Comparison of ENCODE assay signal across 27 cellular contexts in the genomic region with DNA sequence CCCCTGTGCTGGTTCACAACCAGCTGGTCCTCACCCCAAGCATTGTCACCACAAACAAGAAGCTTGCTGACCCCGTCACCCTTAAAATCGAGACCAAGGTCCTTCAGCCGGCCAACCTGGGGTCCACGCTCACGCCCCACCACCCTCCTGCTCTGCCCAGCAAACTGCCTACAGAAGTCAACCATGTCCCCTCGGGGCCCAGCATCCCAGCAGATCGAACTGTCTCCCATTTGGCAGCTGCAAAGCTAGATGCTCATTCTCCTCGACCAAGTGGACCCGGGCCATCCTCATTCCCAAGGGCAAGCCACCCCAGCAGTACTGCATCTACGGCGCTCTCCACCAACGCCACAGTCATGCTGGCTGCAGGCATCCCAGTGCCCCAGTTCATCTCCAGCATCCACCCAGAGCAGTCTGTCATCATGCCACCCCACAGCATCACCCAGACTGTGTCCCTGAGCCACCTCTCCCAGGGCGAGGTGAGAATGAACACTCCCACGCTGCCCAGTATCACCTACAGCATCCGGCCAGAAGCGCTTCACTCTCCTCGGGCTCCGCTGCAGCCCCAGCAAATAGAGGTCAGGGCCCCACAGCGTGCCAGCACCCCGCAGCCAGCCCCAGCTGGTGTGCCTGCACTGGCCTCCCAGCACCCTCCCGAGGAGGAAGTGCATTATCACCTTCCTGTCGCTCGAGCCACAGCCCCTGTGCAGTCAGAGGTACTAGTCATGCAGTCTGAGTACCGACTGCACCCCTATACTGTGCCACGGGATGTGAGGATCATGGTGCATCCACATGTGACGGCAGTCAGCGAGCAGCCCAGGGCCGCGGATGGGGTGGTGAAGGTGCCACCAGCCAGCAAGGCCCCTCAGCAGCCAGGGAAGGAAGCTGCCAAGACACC. TPM values are rescaled to one million over a fixed set of nuclear protein-coding genes. Genes with fewer than 3 reads are reported as not detected.
DNase-seq lines count a peak whose midpoint lies in the region; ATAC-seq and TF ChIP-seq lines count a peak whose summit lies in the region.
"Had no signal": no experiment of that assay in that cellular context is flagged by ENCODE, and none has a peak within 500 bp of the region (broad histone marks: within the 10 kb centered on the region; RNA-seq: fewer than 3 reads in every experiment).

No MANE protein-coding gene starts in this region.

- no peaks in the 10 kb centered on the region for H3K9me3 Mint-ChIP-seq in activated naive CD4-positive, alpha-beta T cell treated with anti-CD3 and anti-CD28 coated beads for 36 hours
- no peaks in the 10 kb centered on the region for H3K9me3 Mint-ChIP-seq in activated B cell treated with CpG ODN at 0.5 μM for 24 hours
- H3K9me3 Mint-ChIP-seq in CD4-positive, alpha-beta T cell: no peaks in the 10 kb centered on the region
- H3K9me3 Mint-ChIP-seq: immature natural killer cell; stimulated activated naive CD8-positive, alpha-beta T cell treated with anti-CD3 and anti-CD28 coated beads, Interleukin-15, Interleukin-2, amounts not matched to agents 100 ng/mL and 50 ng/mL, for 24 hours had no signal

- peaks cover 47% of the 10 kb centered on the region for H3K36me3 Mint-ChIP-seq in activated naive CD4-positive, alpha-beta T cell treated with anti-CD3 and anti-CD28 coated beads for 36 hours (ENCODE audit: low read depth)
- H3K36me3 Mint-ChIP-seq in activated B cell treated with CpG ODN at 0.5 μM for 24 hours (ENCODE audit: low read depth): peaks cover 95% of the 10 kb centered on the region
- peaks cover 98% of the 10 kb centered on the region for H3K36me3 Mint-ChIP-seq in CD4-positive, alpha-beta T cell (ENCODE audit: low read depth)

- CTCF ChIA-PET in activated naive CD4-positive, alpha-beta T cell treated with anti-CD3 and anti-CD28 coated beads for 36 hours (lab: Charles Lee): no interaction called here
- CTCF ChIA-PET in activated B cell treated with CpG ODN at 0.5 μM for 24 hours (lab: Charles Lee): interaction anchor here (3.4 kb wide), 1 partner anchor 120 kb away, joined by 15 read pairs; no protein-coding TSS in a partner anchor
- CTCF ChIA-PET in CD4-positive, alpha-beta T cell (lab: Charles Lee): interaction anchor here (0.8 kb wide), 1 partner anchor 12 kb away, joined by 3 read pairs; no protein-coding TSS in a partner anchor

- no peaks in the 10 kb centered on the region for H3K27me3 Mint-ChIP-seq in activated naive CD4-positive, alpha-beta T cell treated with anti-CD3 and anti-CD28 coated beads for 36 hours (ENCODE audit: low read depth)
- H3K27me3 Mint-ChIP-seq in activated B cell treated with CpG ODN at 0.5 μM for 24 hours: no peaks in the 10 kb centered on the region
- no peaks in the 10 kb centered on the region for H3K27me3 Mint-ChIP-seq in CD4-positive, alpha-beta T cell
- H3K27me3 Mint-ChIP-seq: stimulated activated naive CD8-positive, alpha-beta T cell treated with anti-CD3 and anti-CD28 coated beads, Interleukin-15, Interleukin-2, amounts not matched to agents 100 ng/mL and 50 ng/mL, for 24 hours had no signal

- H3K27ac Mint-ChIP-seq in activated naive CD4-positive, alpha-beta T cell treated with anti-CD3 and anti-CD28 coated beads for 36 hours: peak overlapping the region; percentile 21
- peak overlapping the region; percentile 41 for H3K27ac Mint-ChIP-seq in activated B cell treated with CpG ODN at 0.5 μM for 24 hours
- H3K27ac Mint-ChIP-seq in CD4-positive, alpha-beta T cell: no peak overlapping the region
- H3K27ac Mint-ChIP-seq: stimulated activated naive CD8-positive, alpha-beta T cell treated with anti-CD3 and anti-CD28 coated beads, Interleukin-15, Interleukin-2, amounts not matched to agents 100 ng/mL and 50 ng/mL, for 24 hours had no signal

- no peaks in the 10 kb centered on the region for H3K27me3 ChIP-seq in CD4-positive, alpha-beta T cell (ENCODE audit: control insufficient read depth, insufficient read depth, low read length)
- H3K27me3 ChIP-seq: BLaER1 treated with 17β-estradiol and CSF1 and Interleukin-3, amounts not matched to agents 10 nM and 100 nM; cardiac muscle cell; hepatocyte; left lung; neutrophil; transverse colon had no signal

- POLR2A ChIA-PET in activated B cell treated with CpG ODN at 0.5 μM for 24 hours (lab: Charles Lee): interaction anchor here (1.2 to 1.5 kb wide), 3 partner anchors 14 to 40 kb away, joined by 3 to 4 read pairs (median 4); partner anchors contain the start of gene ZBTB17
- POLR2A ChIA-PET in CD4-positive, alpha-beta T cell (lab: Charles Lee): no interaction called here

- H3K27ac ChIP-seq in substantia nigra (ENCODE audit: low read depth, low read length, poor library complexity, severe bottlenecking): peak overlapping the region; percentile 17
- H3K27ac ChIP-seq in CD4-positive, alpha-beta T cell (ENCODE audit: low read depth, low read length): no peak overlapping the region
- H3K27ac ChIP-seq: BLaER1 treated with 17β-estradiol and CSF1 and Interleukin-3, amounts not matched to agents 10 nM and 100 nM; cardiac muscle cell; epithelial cell of prostate; hepatocyte; left lung; neutrophil; transverse colon had no signal

- no peaks in the 10 kb centered on the region for H3K4me1 Mint-ChIP-seq in activated naive CD4-positive, alpha-beta T cell treated with anti-CD3 and anti-CD28 coated beads for 36 hours (ENCODE audit: low read depth)
- peaks cover 7% of the 10 kb centered on the region for H3K4me1 Mint-ChIP-seq in activated B cell treated with CpG ODN at 0.5 μM for 24 hours
- H3K4me1 Mint-ChIP-seq in CD4-positive, alpha-beta T cell (ENCODE audit: low read depth): no peaks in the 10 kb centered on the region
- H3K4me1 Mint-ChIP-seq: immature natural killer cell had no signal

- DNase-seq in activated naive CD4-positive, alpha-beta T cell treated with anti-CD3 and anti-CD28 coated beads for 36 hours: no peak
- no peak for DNase-seq in activated naive CD4-positive, alpha-beta T cell (lab: John Stamatoyannopoulos, UW)
- DNase-seq in activated B cell treated with CpG ODN at 0.5 μM for 24 hours (no peak), germinal center (ENCODE audit: low spot score) (peak; percentile 1), substantia nigra (lab: John Stamatoyannopoulos, UW) (no peak)
- no peak for DNase-seq in CD4-positive, alpha-beta T cell
- no peak for DNase-seq in effector CD4-positive, alpha-beta T cell
- DNase-seq: ACHN; activated CD4-positive, CD25-positive, alpha-beta regulatory T cell; Calu3; immature natural killer cell; Karpas-422; left lung; NCI-H1048; NCI-H1930; NCI-H82; small intestine; stimulated activated CD4-positive, alpha-beta T cell treated with anti-CD3 and anti-CD28 coated beads, Interleukin-2, amount 100 ng/mL, for 48 hours; transverse colon had no signal

- H3K4me3 Mint-ChIP-seq in activated naive CD4-positive, alpha-beta T cell treated with anti-CD3 and anti-CD28 coated beads for 36 hours: no peak overlapping the region
- no peak overlapping the region for H3K4me3 Mint-ChIP-seq in activated B cell treated with CpG ODN at 0.5 μM for 24 hours
- H3K4me3 Mint-ChIP-seq in CD4-positive, alpha-beta T cell: no peak overlapping the region
- H3K4me3 Mint-ChIP-seq: immature natural killer cell; stimulated activated naive CD8-positive, alpha-beta T cell treated with anti-CD3 and anti-CD28 coated beads, Interleukin-15, Interleukin-2, amounts not matched to agents 100 ng/mL and 50 ng/mL, for 24 hours had no signal

- ATAC-seq in activated B cell treated with CpG ODN at 0.5 μM for 24 hours (ENCODE audit: low read depth) (no peak), GM21723 (IDR thresholded peaks at IDR 0.05; ENCODE audit: unreplicated experiment) (no peak)
- ATAC-seq in CD4-positive, alpha-beta T cell (ENCODE audit: poor library complexity): no peak
- ATAC-seq: left lung, Right ventricle myocardium inferior had no signal

- no peaks in the 10 kb centered on the region for H3K9me3 ChIP-seq in CD4-positive, alpha-beta T cell (ENCODE audit: control insufficient read depth, low read length)
- H3K9me3 ChIP-seq: BLaER1 treated with 17β-estradiol and CSF1 and Interleukin-3, amounts not matched to agents 10 nM and 100 nM; left lung; neutrophil; transverse colon had no signal

- TF ChIP-seq CTCF in activated B cell treated with CpG ODN at 0.5 μM for 24 hours (IDR thresholded peaks at IDR 0.05): no peak
- no peak for TF ChIP-seq CTCF in CD4-positive, alpha-beta T cell (IDR thresholded peaks at IDR 0.05)

- intact Hi-C loops in activated naive CD4-positive, alpha-beta T cell treated with anti-CD3 and anti-CD28 coated beads for 36 hours (cut with micrococcal nuclease): no loop called here
- intact Hi-C loops in activated B cell treated with CpG ODN at 0.5 μM for 24 hours (cut with micrococcal nuclease): loop anchor here (5.0 kb wide), 1 partner anchor 42 kb away; the partner anchor contains the start of gene ZBTB17
- intact Hi-C loops in CD4-positive, alpha-beta T cell (cut with DNase I, micrococcal nuclease): no loop called here

RNA-seq across cellular contexts. Expression of gene ZBTB17, which starts 40.6 kb away (rescaled TPM):
- total RNA-seq in activated naive CD4-positive, alpha-beta T cell treated with anti-CD3 and anti-CD28 coated beads for 36 hours: 10 to 100 TPM; 34.8 to 37.5 TPM
- total RNA-seq in activated B cell treated with CpG ODN at 0.5 μM for 24 hours: 109 and 121 TPM in 2 replicates
- total RNA-seq in CD4-positive, alpha-beta T cell: 10 to 100 TPM; 70.2 to 78.1 TPM
